10 cellular contexts compared by ENCODE assay signal in the genomic region with DNA sequence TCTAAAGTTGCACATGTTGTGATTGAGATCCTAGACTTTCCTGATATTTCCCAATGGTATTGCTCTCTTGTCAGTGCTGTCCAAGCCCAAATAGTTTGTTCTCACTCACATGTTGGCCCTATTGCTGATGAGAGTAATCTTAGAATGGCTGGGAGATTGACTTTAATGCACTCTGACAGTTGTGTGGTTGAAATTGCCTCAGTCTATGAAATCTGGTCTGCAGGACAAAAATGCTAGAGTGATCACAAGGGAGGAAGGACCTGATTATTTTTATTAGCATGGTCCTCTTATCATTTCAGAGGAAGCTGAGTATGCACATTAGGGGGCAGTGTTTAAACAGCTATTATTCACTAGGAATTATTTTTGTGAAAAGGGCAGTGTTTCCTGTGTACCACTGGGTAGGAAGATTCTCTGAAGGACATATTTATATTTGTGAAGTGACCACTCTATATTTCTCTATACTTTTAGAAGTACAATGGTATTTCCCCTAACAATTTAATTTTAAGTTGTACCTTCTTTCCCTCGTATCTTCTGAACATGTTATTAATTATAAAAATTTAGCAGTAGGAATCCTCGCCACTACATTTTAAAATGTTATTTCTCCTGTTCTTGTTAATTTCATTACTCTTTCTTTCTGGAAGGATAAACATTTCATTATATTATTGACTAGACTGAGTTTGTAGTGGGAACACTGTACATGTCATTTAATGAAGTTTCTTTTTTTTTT.
DNase-seq lines count a peak whose midpoint lies in the region; ATAC-seq and TF ChIP-seq lines count a peak whose summit lies in the region.
"Had no signal": no experiment of that assay in that cellular context is flagged by ENCODE, and none has a peak within 500 bp of the region (broad histone marks: within the 10 kb centered on the region; RNA-seq: fewer than 3 reads in every experiment).

No MANE protein-coding gene starts in this region.

- H3K4me2 ChIP-seq in OCI-LY3 (ENCODE audit: low read length): no peak overlapping the region

- TF ChIP-seq CTCF in GM12873 (IDR thresholded peaks at IDR 0.05; ENCODE audit: insufficient read depth, low read depth, low read length, missing control alignments) (peak; percentile 23), OCI-LY3 (IDR thresholded peaks at IDR 0.05; ENCODE audit: low read depth, low read length) (peak; percentile 65), epithelial cell of proximal tubule (conservative IDR thresholded peaks at IDR 0.05; ENCODE audit: low read depth, low read length) (peak; percentile 64), retinal pigment epithelial cell (conservative IDR thresholded peaks at IDR 0.05; ENCODE audit: low read depth, low read length) (peak; percentile 62)

- ATAC-seq in stimulated activated naive CD8-positive, alpha-beta T cell treated with anti-CD3 and anti-CD28 coated beads, Interleukin-15, amount 100 ng/mL, for 72 hours: no peak

- no peaks in the 10 kb centered on the region for H3K27me3 Mint-ChIP-seq in stimulated activated naive CD8-positive, alpha-beta T cell treated with anti-CD3 and anti-CD28 coated beads, Interleukin-15, amount 100 ng/mL, for 72 hours

- no peaks in the 10 kb centered on the region for H3K9me3 Mint-ChIP-seq in stimulated activated naive CD8-positive, alpha-beta T cell treated with anti-CD3 and anti-CD28 coated beads, Interleukin-15, amount 100 ng/mL, for 72 hours

- no peak overlapping the region for H2AFZ ChIP-seq in OCI-LY3 (ENCODE audit: low read depth, low read length)

- H3K4me1 Mint-ChIP-seq in stimulated activated naive CD8-positive, alpha-beta T cell treated with anti-CD3 and anti-CD28 coated beads, Interleukin-15, amount 100 ng/mL, for 72 hours: no peaks in the 10 kb centered on the region

- H3K4me1 ChIP-seq in OCI-LY3 (ENCODE audit: low read length): no peaks in the 10 kb centered on the region

- DNase-seq in epithelial cell of proximal tubule (ENCODE audit: low read depth) (no peak), retinal pigment epithelial cell (ENCODE audit: low read depth) (no peak), NCI-H524 treated with DMSO at 0.1 percent for 48 hours (lab: John Stamatoyannopoulos, UW) (no peak), NCI-H2227 (lab: John Stamatoyannopoulos, UW; ENCODE audit: unreplicated experiment) (no peak)
- DNase-seq in stimulated activated CD4-positive, alpha-beta T cell treated with anti-CD3 and anti-CD28 coated beads, Interleukin-2, amount 100 ng/mL, for 48 hours: no peak
- no peak for DNase-seq in stimulated activated naive CD8-positive, alpha-beta T cell treated with anti-CD3 and anti-CD28 coated beads, Interleukin-15, amount 100 ng/mL, for 72 hours
- DNase-seq: activated CD4-positive, alpha-beta T cell treated with anti-CD3 and anti-CD28 coated beads, Interleukin-2, amount 50 U/mL, for 48 hours; NCI-H1092 treated with DMSO at 0.1 percent for 48 hours had no signal

- H3K27ac ChIP-seq in OCI-LY3 (ENCODE audit: low read length): no peak overlapping the region

- peaks cover 7% of the 10 kb centered on the region for H3K27me3 ChIP-seq in OCI-LY3 (ENCODE audit: low read depth, low read length)

- no peaks in the 10 kb centered on the region for H3K9me3 ChIP-seq in OCI-LY3 (ENCODE audit: insufficient read depth, low read length)

- no peaks in the 10 kb centered on the region for H4K20me1 ChIP-seq in OCI-LY3 (ENCODE audit: insufficient read depth, low read length)

- no peak overlapping the region for H3K27ac Mint-ChIP-seq in stimulated activated naive CD8-positive, alpha-beta T cell treated with anti-CD3 and anti-CD28 coated beads, Interleukin-15, amount 100 ng/mL, for 72 hours

- H3K4me3 ChIP-seq in OCI-LY3 (ENCODE audit: low read length): no peak overlapping the region
- H3K4me3 ChIP-seq in epithelial cell of proximal tubule (ENCODE audit: low read depth, low read length): no peak overlapping the region
- no peak overlapping the region for H3K4me3 ChIP-seq in retinal pigment epithelial cell (ENCODE audit: low read length)

- no peaks in the 10 kb centered on the region for H3K79me2 ChIP-seq in OCI-LY3 (ENCODE audit: low read length)

- no peak overlapping the region for H3K4me3 Mint-ChIP-seq in stimulated activated naive CD8-positive, alpha-beta T cell treated with anti-CD3 and anti-CD28 coated beads, Interleukin-15, amount 100 ng/mL, for 72 hours

- H3K9ac ChIP-seq in OCI-LY3 (ENCODE audit: low read length): no peak overlapping the region

- no peaks in the 10 kb centered on the region for H3K36me3 ChIP-seq in OCI-LY3 (replicated peaks; ENCODE audit: low read depth, low read length)
